21 cellular contexts compared by ENCODE assay signal in genomic region chr12:115402443-115403170, GRCh38.
A peak's percentile ranks its signal among the peaks of the same experiment; 100 is the strongest.
DNase-seq lines count a peak whose midpoint lies in the region; ATAC-seq, FAIRE-seq and TF ChIP-seq lines count a peak whose summit lies in the region.
"Had no signal": no experiment of that assay in that cellular context is flagged by ENCODE, and none has a peak within 500 bp of the region (broad histone marks: within the 10 kb centered on the region; RNA-seq: fewer than 3 reads in every experiment).

No MANE protein-coding gene starts in this region.

- BruUV-seq in K562 (replicated peaks; lab: Mats Ljungman, UMichigan) = no TSS peak

- H4K20me1 ChIP-seq in GM23248 (ENCODE audit: insufficient read depth) (no peaks in the 10 kb centered on the region), K562 (replicated peaks; ENCODE audit: control insufficient read depth, insufficient read depth, low read length) (no peaks in the 10 kb centered on the region)

- DNase-seq in AG20443 (ENCODE audit: low spot score) = peak; percentile 49
- DNase-seq in GM23248 = peak; percentile 68
- no peak for DNase-seq in K562 (ENCODE audit: extremely low read depth in 1 of 4, low spot score in 3 of 4)
- peak; percentile 6 for DNase-seq in kidney tubule cell (ENCODE audit: low spot score)
- no peak for DNase-seq in NCI-H2081 (lab: John Stamatoyannopoulos, UW)
- DNase-seq in SIG-M5 (lab: John Stamatoyannopoulos, UW) = no peak
- DNase-seq: CD4-positive, CD25-positive, alpha-beta regulatory T cell; DMS79; MV-4-11; NCI-H1105 treated with DMSO at 0.1 percent for 48 hours; NCI-H2029 treated with DMSO at 0.1 percent for 48 hours; NCI-H2171 treated with DMSO at 0.1 percent for 48 hours had no signal

- in situ Hi-C loops in GM23248 (cut with MboI) (no loop called here), K562 (cut with MboI) (no loop called here)

- no peak for TF ChIP-seq EP300 in K562 (IDR thresholded peaks at IDR 0.05; ENCODE audit: low read length)

- ATAC-seq in K562 (no peak), GM21447 (IDR thresholded peaks at IDR 0.05; ENCODE audit: unreplicated experiment) (no peak)
- ATAC-seq: HCT116, Right ventricle myocardium inferior had no signal

- H2AFZ ChIP-seq in GM23248 = no peak overlapping the region
- H2AFZ ChIP-seq in K562 (ENCODE audit: low read depth, low read length) = no peak overlapping the region

- peaks cover 31% of the 10 kb centered on the region for H3F3A ChIP-seq in GM23248 (ENCODE audit: insufficient read depth)

- H3K9me1 ChIP-seq in K562 (ENCODE audit: control insufficient read depth, insufficient read depth, low read length) = no peaks in the 10 kb centered on the region

- no peak overlapping the region for H3K4me3 ChIP-seq in GM23248
- no peak overlapping the region for H3K4me3 ChIP-seq in K562

- intact Hi-C loops in K562 (cut with micrococcal nuclease) = no loop called here

- TF ChIP-seq RAD21 in K562 (CRISPR knock-in tag; conservative IDR thresholded peaks at IDR 0.05 in 1 of 2, IDR thresholded peaks at IDR 0.05 in 1 of 2) = no peak

- H3K27ac ChIP-seq in GM23248 (no peak overlapping the region), K562 (ENCODE audit: extremely low read depth, low read depth, low read length) (no peak overlapping the region)
- H3K27ac ChIP-seq: HL-60, KMS-11 had no signal

- H3K79me2 ChIP-seq in GM23248 (ENCODE audit: insufficient read depth) (no peaks in the 10 kb centered on the region), K562 (ENCODE audit: control insufficient read depth, insufficient read depth, low read length) (no peaks in the 10 kb centered on the region)

- TF ChIP-seq CTCF in K562 (IDR thresholded peaks at IDR 0.05 in 2 of 3, conservative IDR thresholded peaks at IDR 0.05 in 1 of 3; ENCODE audit: insufficient read depth in 2 of 3, low read depth in 1 of 3, low read length in 3 of 3) = no peak

- H3K36me3 ChIP-seq in GM23248 (ENCODE audit: low read depth) (no peaks in the 10 kb centered on the region), K562 (ENCODE audit: control insufficient read depth, insufficient read depth, low read length) (no peaks in the 10 kb centered on the region)

- H3K9me3 ChIP-seq in GM23248 (ENCODE audit: low read depth) (no peaks in the 10 kb centered on the region), K562 (replicated peaks; ENCODE audit: control insufficient read depth, insufficient read depth, low read depth, low read length) (no peaks in the 10 kb centered on the region)

- H3K9me2 ChIP-seq in GM23248 (ENCODE audit: insufficient read depth) = no peaks in the 10 kb centered on the region

- no peak for FAIRE-seq in K562 (lab: Jason Lieb, UNC)
- FAIRE-seq: A204.1, GM12892, GM18507, H1 had no signal

- CTCF ChIA-PET in K562 (lab: Yijun Ruan, JAX; ENCODE audit: low intra/inter-chr PET ratio) = no interaction called here

- 82 to 87% methylated on average over 9 of the region's 9 CpGs for WGBS in GM23248 (ENCODE audit: low coverage in 1 of 2, low lambda C conversion rate in 2 of 2, missing lambda C conversion rate in 2 of 2), 2 experiments
- WGBS in K562 (ENCODE audit: insufficient coverage, low coverage, missing lambda C conversion rate) = under 1% methylated on average over 9 of the region's 9 CpGs

- H3K9ac ChIP-seq in GM23248 (no peak overlapping the region), K562 (ENCODE audit: insufficient read depth in 1 of 2, low read depth in 2 of 2, low read length in 2 of 2) (no peak overlapping the region)
- H3K9ac ChIP-seq: KMS-11 had no signal

- no peak overlapping the region for H3K4me2 ChIP-seq in GM23248 (ENCODE audit: unreplicated experiment)
- H3K4me2 ChIP-seq in K562 (ENCODE audit: insufficient read depth, low read length) = no peak overlapping the region
- H3K4me2 ChIP-seq: KMS-11 had no signal

- H3K4me1 ChIP-seq in GM23248 (ENCODE audit: insufficient read depth) = peaks cover 22% of the 10 kb centered on the region
- no peaks in the 10 kb centered on the region for H3K4me1 ChIP-seq in K562 (replicated peaks in 1 of 2; ENCODE audit: control insufficient read depth in 2 of 2, insufficient read depth in 2 of 2, low read length in 2 of 2)

- TF ChIP-seq POLR2A in K562 (conservative IDR thresholded peaks at IDR 0.05) = no peak

- H3K27me3 ChIP-seq in GM23248 (replicated peaks; ENCODE audit: insufficient read depth) (no peaks in the 10 kb centered on the region), K562 (ENCODE audit: control insufficient read depth in 2 of 2, insufficient read depth in 2 of 2, low read length in 2 of 2) (no peaks in the 10 kb centered on the region)

- POLR2A ChIA-PET in K562 (lab: Yijun Ruan, JAX) = no interaction called here

TF ChIP-seq in K562, 482 proteins besides CTCF, POLR2A, EP300 and RAD21:
- TF ChIP-seq FUS (optimal IDR thresholded peaks at IDR 0.05; ENCODE audit: low read depth, low read length) (no peak), ATF3 (IDR thresholded peaks at IDR 0.05) (peak; percentile 13; the same call in 1 of the 2 replicates), ATF3 (CRISPR knock-in tag; conservative IDR thresholded peaks at IDR 0.05) (no peak), CEBPG (CRISPR knock-in tag; IDR thresholded peaks at IDR 0.05) (no peak), CEBPG (tag; conservative IDR thresholded peaks at IDR 0.05 in 1 of 2, IDR thresholded peaks at IDR 0.05 in 1 of 2) (0 out of 4 replicates have a peak, but pooled peaks of 1 of the 2 experiments have one; percentile 41), NR2C1 (IDR thresholded peaks at IDR 0.05) (no peak), NR2C1 (tag; IDR thresholded peaks at IDR 0.05) (no peak), CEBPB (tag; IDR thresholded peaks at IDR 0.05) (peak; percentile 14; the same call in 1 of the 2 replicates)

Comparison
In these comparisons a context has a peak if more than half of its experiments do, and no peak if none do; other contexts are left out.
1. DNase-seq: peak in AG20443 (single experiment), GM23248 (single experiment) and kidney tubule cell (single experiment); none in K562 (0 of 4), NCI-H2081 (0 of 2) and SIG-M5 (single experiment).